ENCODE assay signal across 10 cellular contexts in genomic region chr6:16723833-16724232, GRCh38. TPM values are rescaled to one million over a fixed set of nuclear protein-coding genes. Genes with fewer than 3 reads are reported as not detected.
DNase-seq lines count a peak whose midpoint lies in the region; ATAC-seq and TF ChIP-seq lines count a peak whose summit lies in the region.
"Had no signal": no experiment of that assay in that cellular context is flagged by ENCODE, and none has a peak within 500 bp of the region (broad histone marks: within the 10 kb centered on the region; RNA-seq: fewer than 3 reads in every experiment).

No MANE protein-coding gene starts in this region.

- H3K4me1 ChIP-seq in upper lobe of left lung (peaks cover 27 to 68% (median 45%) of the 10 kb centered on the region in 4 donors), prostate gland (replicated peaks) (peaks cover 6% of the 10 kb centered on the region)

- 25 to 41% methylated on average over 3 of the region's 3 CpGs for WGBS in upper lobe of left lung, 2 donors
- WGBS in prostate gland = 16% methylated on average over 3 of the region's 3 CpGs

- H3K4me3 Mint-ChIP-seq in activated T-cell treated with anti-CD3 and anti-CD28 coated beads, Interleukin-2, amount 50 U/mL, for 4 hours = no peak overlapping the region
- H3K4me3 Mint-ChIP-seq in activated T-helper 2 cell treated with anti-CD3 and anti-CD28 coated beads, Interferon-gamma antibody, Interleukin-2, Interleukin-4, amounts not matched to agents 10 μg/mL and 5 μg/mL and 100 μg/mL, durations not matched to agents 14 hours and 24 hours and 36 hours (ENCODE audit: low read depth) = no peak overlapping the region

- H3K36me3 Mint-ChIP-seq in activated T-cell treated with anti-CD3 and anti-CD28 coated beads, Interleukin-2, amount 50 U/mL, for 4 hours (ENCODE audit: insufficient read depth) = peaks cover 14% of the 10 kb centered on the region
- peaks cover 40% of the 10 kb centered on the region for H3K36me3 Mint-ChIP-seq in activated T-helper 2 cell treated with anti-CD3 and anti-CD28 coated beads, Interferon-gamma antibody, Interleukin-2, Interleukin-4, amounts not matched to agents 10 μg/mL and 5 μg/mL and 100 μg/mL, durations not matched to agents 14 hours and 24 hours and 36 hours (ENCODE audit: low read depth)

- H3K27ac ChIP-seq in upper lobe of left lung (peak overlapping the region in 3 of 4 donors; percentile 27 to 75 (median 31)), prostate gland (peak overlapping the region in 1 of 2 donors; percentile 52)

- intact Hi-C loops in activated T-helper 2 cell treated with anti-CD3 and anti-CD28 coated beads, Interferon-gamma antibody, Interleukin-2, Interleukin-4, amounts not matched to agents 10 μg/mL and 5 μg/mL and 100 μg/mL, durations not matched to agents 14 hours and 24 hours and 36 hours (cut with micrococcal nuclease) = loop anchor here (1.0 kb wide), 1 partner anchor 12 kb away; no protein-coding TSS in a partner anchor
- intact Hi-C loops in prostate gland (cut with DNase I) = no loop called here

- no peak for DNase-seq in activated T-cell treated with anti-CD3 and anti-CD28 coated beads, Interleukin-2, amount 50 U/mL, for 4 hours
- DNase-seq in activated T-cell treated with anti-CD3 and anti-CD28 coated beads, Interleukin-2, amount 50 U/mL, for 1 hour = no peak
- DNase-seq in activated T-helper 2 cell treated with anti-CD3 and anti-CD28 coated beads, Interferon-gamma antibody, Interleukin-2, Interleukin-4, amounts not matched to agents 10 μg/mL and 5 μg/mL and 100 μg/mL, durations not matched to agents 14 hours and 24 hours and 36 hours (ENCODE audit: low spot score) = no peak
- DNase-seq in iPS-NIHi7 (ENCODE audit: extremely low spot score) (peak; percentile 54), upper lobe of left lung (peak in 1 of 2 donors; percentile 63), prostate gland (ENCODE audit: low spot score) (no peak), GF-D8 (lab: John Stamatoyannopoulos, UW) (no peak)
- DNase-seq: DND-41 had no signal

- TF ChIP-seq CTCF in upper lobe of left lung (IDR thresholded peaks at IDR 0.05) = no peak
- no peak for TF ChIP-seq CTCF in prostate gland (IDR thresholded peaks at IDR 0.05)

- H3K9me3 Mint-ChIP-seq in activated T-cell treated with anti-CD3 and anti-CD28 coated beads, Interleukin-2, amount 50 U/mL, for 4 hours = no peaks in the 10 kb centered on the region
- H3K9me3 Mint-ChIP-seq in activated T-helper 2 cell treated with anti-CD3 and anti-CD28 coated beads, Interferon-gamma antibody, Interleukin-2, Interleukin-4, amounts not matched to agents 10 μg/mL and 5 μg/mL and 100 μg/mL, durations not matched to agents 14 hours and 24 hours and 36 hours = no peaks in the 10 kb centered on the region

- ATAC-seq in activated T-cell treated with anti-CD3 and anti-CD28 coated beads, Interleukin-2, amount 50 U/mL, for 4 hours = peak; percentile 93
- ATAC-seq in upper lobe of left lung (ENCODE audit: low FRiP score in 2 of 2) (peak; percentile 77 to 85), GM21825 (IDR thresholded peaks at IDR 0.05; ENCODE audit: unreplicated experiment) (no peak)

- no peak for TF ChIP-seq POLR2A in upper lobe of left lung (IDR thresholded peaks at IDR 0.05)
- no peak for TF ChIP-seq POLR2A in prostate gland (IDR thresholded peaks at IDR 0.05)

- no peaks in the 10 kb centered on the region for H3K27me3 Mint-ChIP-seq in activated T-cell treated with anti-CD3 and anti-CD28 coated beads, Interleukin-2, amount 50 U/mL, for 4 hours (ENCODE audit: low read depth)
- H3K27me3 Mint-ChIP-seq in activated T-helper 2 cell treated with anti-CD3 and anti-CD28 coated beads, Interferon-gamma antibody, Interleukin-2, Interleukin-4, amounts not matched to agents 10 μg/mL and 5 μg/mL and 100 μg/mL, durations not matched to agents 14 hours and 24 hours and 36 hours (ENCODE audit: low read depth) = no peaks in the 10 kb centered on the region
- H3K27me3 Mint-ChIP-seq: brain had no signal

- H3K9me3 ChIP-seq in upper lobe of left lung = no peaks in the 10 kb centered on the region
- no peaks in the 10 kb centered on the region for H3K9me3 ChIP-seq in prostate gland

- H3K36me3 ChIP-seq in upper lobe of left lung (no peaks in the 10 kb centered on the region), prostate gland (no peaks in the 10 kb centered on the region)

- no peaks in the 10 kb centered on the region for H3K27me3 ChIP-seq in upper lobe of left lung
- no peaks in the 10 kb centered on the region for H3K27me3 ChIP-seq in prostate gland (replicated peaks; ENCODE audit: insufficient read depth)

- peaks cover 53% of the 10 kb centered on the region for H3K4me1 Mint-ChIP-seq in activated T-cell treated with anti-CD3 and anti-CD28 coated beads, Interleukin-2, amount 50 U/mL, for 4 hours (ENCODE audit: low read depth)
- peaks cover 49% of the 10 kb centered on the region for H3K4me1 Mint-ChIP-seq in activated T-helper 2 cell treated with anti-CD3 and anti-CD28 coated beads, Interferon-gamma antibody, Interleukin-2, Interleukin-4, amounts not matched to agents 10 μg/mL and 5 μg/mL and 100 μg/mL, durations not matched to agents 14 hours and 24 hours and 36 hours (ENCODE audit: low read depth)

- H3K27ac Mint-ChIP-seq in activated T-helper 2 cell treated with anti-CD3 and anti-CD28 coated beads, Interferon-gamma antibody, Interleukin-2, Interleukin-4, amounts not matched to agents 10 μg/mL and 5 μg/mL and 100 μg/mL, durations not matched to agents 14 hours and 24 hours and 36 hours = peak overlapping the region; percentile 60

- TF ChIP-seq EP300 in upper lobe of left lung (IDR thresholded peaks at IDR 0.05) = no peak

- H3K4me3 ChIP-seq in upper lobe of left lung (no peak overlapping the region), prostate gland (no peak overlapping the region)

RNA-seq across cellular contexts. Expression of gene ATXN1, which starts 37.4 kb away (rescaled TPM):
- total RNA-seq in activated T-cell treated with anti-CD3 and anti-CD28 coated beads, Interleukin-2, amount 50 U/mL, for 4 hours = 10 to 100 TPM; 39.5 to 63.8 (median 45.1) TPM
- 66.5 and 69.1 TPM in 2 replicates for total RNA-seq in activated T-helper 2 cell treated with anti-CD3 and anti-CD28 coated beads, Interferon-gamma antibody, Interleukin-2, Interleukin-4, amounts not matched to agents 10 μg/mL and 5 μg/mL and 100 μg/mL, durations not matched to agents 14 hours and 24 hours and 36 hours
- total RNA-seq in upper lobe of left lung (100 to 1,000 TPM in 1 of 6 donors, 10 to 100 TPM in 5; 44.2 to 106 (median 71.7) TPM), prostate gland (10 to 100 TPM; 28.5 to 89.0 TPM)
